In the genomic region with DNA sequence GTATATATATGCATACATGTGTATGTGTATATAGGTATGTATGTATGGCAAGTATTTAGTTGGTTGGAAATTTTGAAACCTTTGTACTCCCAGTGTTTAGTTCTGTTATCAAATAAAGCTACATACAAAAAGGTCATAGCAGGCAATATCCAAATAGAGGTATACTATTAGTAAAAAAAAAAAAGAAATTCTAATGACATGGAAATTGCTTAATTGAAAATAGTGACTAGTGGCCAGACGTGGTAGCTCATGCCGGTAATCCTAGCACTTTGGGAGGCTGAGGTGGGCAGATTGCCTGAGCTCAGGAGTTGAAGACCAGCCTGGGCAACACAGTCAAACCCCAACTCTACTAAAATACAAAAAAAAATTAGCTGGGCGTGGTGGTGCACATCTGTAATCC, we compare ENCODE assay signal across 13 cellular contexts.
A peak's percentile ranks its signal among the peaks of the same experiment; 100 is the strongest.
DNase-seq lines count a peak whose midpoint lies in the region; ATAC-seq and TF ChIP-seq lines count a peak whose summit lies in the region.
"Had no signal": no experiment of that assay in that cellular context is flagged by ENCODE, and none has a peak within 500 bp of the region (broad histone marks: within the 10 kb centered on the region; RNA-seq: fewer than 3 reads in every experiment).

No MANE protein-coding gene starts in this region.

- H3K4ac ChIP-seq in H9 (ENCODE audit: low read depth, low read length): no peak overlapping the region
- no peak overlapping the region for H3K4ac ChIP-seq in mesendoderm (ENCODE audit: low read depth, low read length)

- H3K4me1 ChIP-seq in H9 (ENCODE audit: insufficient read depth, low read length): no peaks in the 10 kb centered on the region
- H3K4me1 ChIP-seq in neural progenitor cell: peaks cover 9% of the 10 kb centered on the region
- no peaks in the 10 kb centered on the region for H3K4me1 ChIP-seq in mesendoderm (ENCODE audit: control insufficient read depth, low read depth, low read length)
- H3K4me1 ChIP-seq in MM.1S (ENCODE audit: low read length): no peaks in the 10 kb centered on the region

- H3K79me2 ChIP-seq in H9 (ENCODE audit: insufficient read depth, low read length) (no peaks in the 10 kb centered on the region), neural progenitor cell (ENCODE audit: low read depth) (no peaks in the 10 kb centered on the region), mesendoderm (ENCODE audit: control insufficient read depth, insufficient read depth, low read length) (no peaks in the 10 kb centered on the region), MM.1S (ENCODE audit: low read length) (no peaks in the 10 kb centered on the region)

- no peak overlapping the region for H4K91ac ChIP-seq in H9 (ENCODE audit: insufficient read length, low read depth, low read length)

- no peaks in the 10 kb centered on the region for H3K9me3 ChIP-seq in H9 (ENCODE audit: control insufficient read depth, low read depth, low read length)
- H3K9me3 ChIP-seq in neural progenitor cell (ENCODE audit: low read depth): no peaks in the 10 kb centered on the region
- no peaks in the 10 kb centered on the region for H3K9me3 ChIP-seq in MM.1S (replicated peaks; ENCODE audit: insufficient read depth, low read length)
- H3K9me3 ChIP-seq: HAP-1 had no signal

- H3K36me3 ChIP-seq in neural progenitor cell (no peaks in the 10 kb centered on the region), mesendoderm (ENCODE audit: control insufficient read depth, insufficient read depth, low read length) (no peaks in the 10 kb centered on the region), MM.1S (replicated peaks; ENCODE audit: insufficient read depth, low read length) (no peaks in the 10 kb centered on the region)
- H3K36me3 ChIP-seq: HAP-1 had no signal

- H3K4me1 Mint-ChIP-seq in H9 (peaks cover 16 to 22% of the 10 kb centered on the region in 2 experiments), chondrocyte (ENCODE audit: low read depth) (no peaks in the 10 kb centered on the region), neural progenitor cell (no peaks in the 10 kb centered on the region), mesothelial cell of epicardium (peaks cover 2% of the 10 kb centered on the region)
- H3K4me1 Mint-ChIP-seq: B cell had no signal

- H4K20me1 ChIP-seq in H9 (ENCODE audit: control insufficient read depth, insufficient read depth, insufficient read length): no peaks in the 10 kb centered on the region
- no peaks in the 10 kb centered on the region for H4K20me1 ChIP-seq in neural progenitor cell (ENCODE audit: low read depth)
- H4K20me1 ChIP-seq in MM.1S (ENCODE audit: insufficient read depth, low read length): no peaks in the 10 kb centered on the region

- no peaks in the 10 kb centered on the region for H3K27me3 ChIP-seq in H9 (ENCODE audit: insufficient read depth, low read length)
- no peaks in the 10 kb centered on the region for H3K27me3 ChIP-seq in neural progenitor cell
- H3K27me3 ChIP-seq in mesendoderm (ENCODE audit: insufficient read depth, low read length, poor library complexity): no peaks in the 10 kb centered on the region
- H3K27me3 ChIP-seq in MM.1S (replicated peaks; ENCODE audit: insufficient read depth, low read length): no peaks in the 10 kb centered on the region

- no peaks in the 10 kb centered on the region for H3K23me2 ChIP-seq in H9 (ENCODE audit: insufficient read length, low read depth, low read length, poor library complexity, severe bottlenecking)

- H3K79me1 ChIP-seq in H9 (ENCODE audit: insufficient read depth, low read depth, low read length, poor library complexity, severe bottlenecking) (no peaks in the 10 kb centered on the region), mesendoderm (ENCODE audit: low read length) (no peaks in the 10 kb centered on the region)

- H3K27ac Mint-ChIP-seq in H9: no peak overlapping the region
- H3K27ac Mint-ChIP-seq in chondrocyte (ENCODE audit: unreplicated experiment): no peak overlapping the region
- H3K27ac Mint-ChIP-seq in neural progenitor cell: no peak overlapping the region
- H3K27ac Mint-ChIP-seq in mesothelial cell of epicardium: no peak overlapping the region
- H3K27ac Mint-ChIP-seq: B cell; CD4-positive, alpha-beta T cell had no signal

- no peak overlapping the region for H2AFZ ChIP-seq in H9 (ENCODE audit: low read length)
- no peak overlapping the region for H2AFZ ChIP-seq in neural progenitor cell (replicated peaks)
- no peak overlapping the region for H2AFZ ChIP-seq in MM.1S (ENCODE audit: low read length)

- no peak for DNase-seq in H9
- no peak for DNase-seq in chondrocyte (ENCODE audit: low spot score)
- no peak for DNase-seq in neural progenitor cell (ENCODE audit: low spot score)
- no peak for DNase-seq in mesendoderm
- no peak for DNase-seq in MM.1S
- no peak for DNase-seq in mesothelial cell of epicardium (ENCODE audit: low spot score in 2 of 2, unreplicated experiment in 2 of 2)
- DNase-seq: C1 segment of cervical spinal cord; CD4-positive, alpha-beta T cell; DMS79; GOT3 had no signal

- H3K23ac ChIP-seq in H9 (ENCODE audit: insufficient read length, low read depth, low read length) (no peak overlapping the region), mesendoderm (ENCODE audit: low read length) (no peak overlapping the region)

- H4K8ac ChIP-seq in H9 (replicated peaks; ENCODE audit: insufficient read length, low read depth, low read length): no peak overlapping the region
- H4K8ac ChIP-seq in mesendoderm (ENCODE audit: low read depth, low read length): no peak overlapping the region

- H2AK5ac ChIP-seq in H9 (ENCODE audit: insufficient read length, low read length): no peak overlapping the region
- H2AK5ac ChIP-seq in mesendoderm (ENCODE audit: low read length): no peak overlapping the region

- H3K4me3 ChIP-seq in neural progenitor cell (no peak overlapping the region), mesendoderm (ENCODE audit: low read length) (no peak overlapping the region), MM.1S (ENCODE audit: low read length) (no peak overlapping the region)
- H3K4me3 ChIP-seq: HAP-1 had no signal

- no peak overlapping the region for H2BK15ac ChIP-seq in H9 (ENCODE audit: low read depth, low read length)
- no peak overlapping the region for H2BK15ac ChIP-seq in mesendoderm (replicated peaks; ENCODE audit: low read depth)

- H3T11ph ChIP-seq in H9 (ENCODE audit: low read length): no peak overlapping the region

- H4K5ac ChIP-seq in H9 (ENCODE audit: insufficient read length, low read depth, low read length) (no peak overlapping the region), mesendoderm (ENCODE audit: low read length) (no peak overlapping the region)

- no peaks in the 10 kb centered on the region for H3K9me2 ChIP-seq in MM.1S (replicated peaks; ENCODE audit: insufficient read depth, low read length)

- H2BK20ac ChIP-seq in H9 (ENCODE audit: low read depth, low read length, poor library complexity, severe bottlenecking): no peak overlapping the region

- H2BK120ac ChIP-seq in H9 (ENCODE audit: low read depth, low read length, poor library complexity, severe bottlenecking) (no peak overlapping the region), mesendoderm (ENCODE audit: low read depth, low read length) (no peak overlapping the region)

- H2BK5ac ChIP-seq in H9 (ENCODE audit: insufficient read length, low read length) (no peak overlapping the region), mesendoderm (ENCODE audit: low read length) (no peak overlapping the region)

- H3K9ac ChIP-seq in H9 (ENCODE audit: extremely low read depth, insufficient read length, low read length) (no peak overlapping the region), neural progenitor cell (no peak overlapping the region), mesendoderm (ENCODE audit: low read length) (no peak overlapping the region), MM.1S (ENCODE audit: low read length) (no peak overlapping the region)

- H3K4me3 Mint-ChIP-seq in H9: no peak overlapping the region
- H3K4me3 Mint-ChIP-seq in chondrocyte (ENCODE audit: unreplicated experiment): no peak overlapping the region
- no peak overlapping the region for H3K4me3 Mint-ChIP-seq in neural progenitor cell
- no peak overlapping the region for H3K4me3 Mint-ChIP-seq in mesothelial cell of epicardium
- H3K4me3 Mint-ChIP-seq: B cell; CD4-positive, alpha-beta T cell had no signal

- H3K27me3 Mint-ChIP-seq in H9 (ENCODE audit: low read depth): no peaks in the 10 kb centered on the region
- H3K27me3 Mint-ChIP-seq in chondrocyte (ENCODE audit: low read depth): peaks cover 46% of the 10 kb centered on the region
- H3K27me3 Mint-ChIP-seq in neural progenitor cell (ENCODE audit: insufficient read depth, low read depth): no peaks in the 10 kb centered on the region
- no peaks in the 10 kb centered on the region for H3K27me3 Mint-ChIP-seq in mesothelial cell of epicardium (ENCODE audit: low read depth)
- H3K27me3 Mint-ChIP-seq: CD4-positive, alpha-beta T cell had no signal

- H3K9me3 Mint-ChIP-seq in H9: no peaks in the 10 kb centered on the region
- H3K9me3 Mint-ChIP-seq in chondrocyte (ENCODE audit: low read depth): peaks cover 6% of the 10 kb centered on the region
- H3K9me3 Mint-ChIP-seq in neural progenitor cell: no peaks in the 10 kb centered on the region
- peaks cover 13% of the 10 kb centered on the region for H3K9me3 Mint-ChIP-seq in mesothelial cell of epicardium
- H3K9me3 Mint-ChIP-seq: CD4-positive, alpha-beta T cell had no signal

- no peak overlapping the region for H2BK12ac ChIP-seq in H9 (ENCODE audit: insufficient read length, low read depth, low read length)

- no peak overlapping the region for H3K14ac ChIP-seq in H9 (ENCODE audit: insufficient read depth, low read length)

- H3K4me2 ChIP-seq in H9 (ENCODE audit: insufficient read depth, insufficient read length, low read length) (no peak overlapping the region), neural progenitor cell (no peak overlapping the region), mesendoderm (ENCODE audit: low read length) (no peak overlapping the region), MM.1S (ENCODE audit: low read depth, low read length) (no peak overlapping the region)

- no peak overlapping the region for H3K18ac ChIP-seq in H9 (ENCODE audit: insufficient read length, low read depth, low read length)
- H3K18ac ChIP-seq in mesendoderm (ENCODE audit: low read length): no peak overlapping the region

- peak; percentile 44; the same call in 2 of the 3 replicates for TF ChIP-seq CTCF in H9 (conservative IDR thresholded peaks at IDR 0.05)
- TF ChIP-seq CTCF in chondrocyte (IDR thresholded peaks at IDR 0.05): peak; percentile 17
- peak; percentile 17 for TF ChIP-seq CTCF in neural progenitor cell (IDR thresholded peaks at IDR 0.05)
- TF ChIP-seq CTCF in MM.1S (IDR thresholded peaks at IDR 0.05; ENCODE audit: low read length): no peak
- TF ChIP-seq CTCF in mesothelial cell of epicardium (IDR thresholded peaks at IDR 0.05; ENCODE audit: unreplicated experiment): no peak

- H3F3A ChIP-seq in neural progenitor cell (ENCODE audit: low read depth): no peaks in the 10 kb centered on the region
- no peaks in the 10 kb centered on the region for H3F3A ChIP-seq in MM.1S (ENCODE audit: insufficient read depth, low read length)

- H3K56ac ChIP-seq in H9 (ENCODE audit: insufficient read length, low read depth, low read length) (no peak overlapping the region), mesendoderm (ENCODE audit: low read length) (no peak overlapping the region)

- ATAC-seq in HG03159 (IDR thresholded peaks at IDR 0.05; ENCODE audit: unreplicated experiment): no peak

- no peak overlapping the region for H3K27ac ChIP-seq in H9 (ENCODE audit: insufficient read length, low read depth, low read length)
- H3K27ac ChIP-seq in neural progenitor cell: no peak overlapping the region
- H3K27ac ChIP-seq in mesendoderm (ENCODE audit: low read depth, low read length): no peak overlapping the region
- no peak overlapping the region for H3K27ac ChIP-seq in MM.1S (ENCODE audit: low read length)

- WGBS in H9 (ENCODE audit: extremely low coverage, insufficient read length, low lambda C conversion rate): no CpG with 5 or more reads among the region's 3 CpGs
- no CpG with 5 or more reads among the region's 3 CpGs for WGBS in mesendoderm (ENCODE audit: extremely low coverage, insufficient coverage, low lambda C conversion rate)

- H3K36me3 Mint-ChIP-seq in H9 (ENCODE audit: insufficient read depth in 1 of 3, low read depth in 3 of 3) (no peaks in the 10 kb centered on the region; a peak in 1 of 7 replicates), chondrocyte (ENCODE audit: low read depth) (no peaks in the 10 kb centered on the region), neural progenitor cell (no peaks in the 10 kb centered on the region), mesothelial cell of epicardium (no peaks in the 10 kb centered on the region)

Comparison
In these comparisons a context has a peak if more than half of its experiments do, and no peak if none do; other contexts are left out.
1. CTCF ChIP-seq: peak in H9 (single experiment), chondrocyte (single experiment) and neural progenitor cell (single experiment); none in MM.1S (single experiment) and mesothelial cell of epicardium (single experiment).